In genomic region chr3:15535757-15536156, GRCh38 we compare ENCODE assay signal across 9 cellular contexts. TPM values are rescaled to one million over a fixed set of nuclear protein-coding genes. Genes with fewer than 3 reads are reported as not detected.
A peak's percentile ranks its signal among the peaks of the same experiment; 100 is the strongest.
DNase-seq lines count a peak whose midpoint lies in the region; ATAC-seq and TF ChIP-seq lines count a peak whose summit lies in the region.
"Had no signal": no experiment of that assay in that cellular context is flagged by ENCODE, and none has a peak within 500 bp of the region (broad histone marks: within the 10 kb centered on the region; RNA-seq: fewer than 3 reads in every experiment).

No MANE protein-coding gene starts in this region.

- DNase-seq in activated CD8-positive, alpha-beta memory T cell treated with anti-CD3 and anti-CD28 coated beads for 24 hours, result peak; percentile 63
- DNase-seq in head of caudate nucleus (peak in 33 of 42 donors; percentile 13 to 83 (median 48)), mesenteric fat pad (ENCODE audit: low spot score) (no peak), GM13977 (ENCODE audit: low spot score) (no peak)
- DNase-seq in stimulated activated CD8-positive, alpha-beta memory T cell treated with anti-CD3 and anti-CD28 coated beads, Interleukin-15, amount 100 ng/mL, for 48 hours (ENCODE audit: low read depth in 2 of 2), result peak; percentile 12 to 38
- DNase-seq: NCI-H2029 had no signal

- ATAC-seq in HG02852 (IDR thresholded peaks at IDR 0.05; ENCODE audit: unreplicated experiment) (peak; percentile 75), HG03280 (IDR thresholded peaks at IDR 0.05; ENCODE audit: unreplicated experiment) (no peak), HG02571 (IDR thresholded peaks at IDR 0.05; ENCODE audit: unreplicated experiment) (no peak)

- intact Hi-C loops in head of caudate nucleus (cut with DNase I), result no loop called here

- no peak for TF ChIP-seq CTCF in GM13977 (IDR thresholded peaks at IDR 0.05; ENCODE audit: extremely low read depth, insufficient read depth, missing control alignments)

- in situ Hi-C loops in GM13977 (cut with MboI; ENCODE audit: low pct_unique_long_range_greater_than_20kb, low sequenced_read_pairs, unreplicated experiment), result no loop called here

RNA-seq across cellular contexts. Expression of gene COLQ, which starts 14.3 kb away (rescaled TPM):
- 0.74 TPM for total RNA-seq in mesenteric fat pad

Comparison
In these comparisons a context has a peak if more than half of its experiments do, and no peak if none do; other contexts are left out.
1. DNase-seq: peak in activated CD8-positive, alpha-beta memory T cell treated with anti-CD3 and anti-CD28 coated beads for 24 hours (single experiment), head of caudate nucleus (33 of 42) and stimulated activated CD8-positive, alpha-beta memory T cell treated with anti-CD3 and anti-CD28 coated beads, Interleukin-15, amount 100 ng/mL, for 48 hours (2 of 2); none in mesenteric fat pad (single experiment) and GM13977 (single experiment).